In genomic region chr6:132060591-132060990, GRCh38 we compare ENCODE assay signal across 13 cellular contexts.
A peak's percentile ranks its signal among the peaks of the same experiment; 100 is the strongest.
DNase-seq lines count a peak whose midpoint lies in the region; ATAC-seq, FAIRE-seq and TF ChIP-seq lines count a peak whose summit lies in the region.
"Had no signal": no experiment of that assay in that cellular context is flagged by ENCODE, and none has a peak within 500 bp of the region (broad histone marks: within the 10 kb centered on the region; RNA-seq: fewer than 3 reads in every experiment).

No MANE protein-coding gene starts in this region.

- DNase-seq in HepG2 (ENCODE audit: low spot score) = peak; percentile 23
- DNase-seq in right lobe of liver = no peak
- peak; percentile 24 for DNase-seq in RWPE1 (ENCODE audit: low spot score)
- peak; percentile 46 for DNase-seq in fibroblast of gingiva (ENCODE audit: low read depth)
- DNase-seq in urothelium cell line (ENCODE audit: low spot score) = peak; percentile 32
- no peak for DNase-seq in iPS-NIHi7 (ENCODE audit: extremely low spot score)
- DNase-seq in D341Med (ENCODE audit: low spot score) = no peak
- DNase-seq: activated CD4-positive, alpha-beta T cell treated with anti-CD3 and anti-CD28 coated beads for 48 hours; activated effector memory CD4-positive, alpha-beta T cell treated with anti-CD3 and anti-CD28 coated beads, Interleukin-2, amount 50 U/mL, for 16 hours; NCI-H1436 treated with DMSO at 0.1 percent for 48 hours; testis had no signal

- TF ChIP-seq CTCF in HepG2 (CRISPR knock-in tag; IDR thresholded peaks at IDR 0.05) (no peak), right lobe of liver (IDR thresholded peaks at IDR 0.05) (no peak), RWPE1 (conservative IDR thresholded peaks at IDR 0.05; ENCODE audit: low read depth) (no peak)

- H3K4me2 ChIP-seq in HepG2 (ENCODE audit: low read depth, low read length) = no peak overlapping the region

- H3K79me2 ChIP-seq in HepG2 (ENCODE audit: insufficient read depth, low read length) = no peaks in the 10 kb centered on the region

- H3K27ac ChIP-seq in HepG2 (ENCODE audit: extremely low read length, insufficient read depth, low read length) (no peak overlapping the region), right lobe of liver (no peak overlapping the region), RWPE1 (no peak overlapping the region)

- BruUV-seq in HepG2 (replicated peaks; lab: Mats Ljungman, UMichigan) = no TSS peak

- no peak overlapping the region for H3K9ac ChIP-seq in HepG2 (ENCODE audit: insufficient read depth, low read depth, low read length)

- H4K20me1 ChIP-seq in HepG2 (ENCODE audit: insufficient read depth, low read length) = no peaks in the 10 kb centered on the region

- TF ChIP-seq POLR2A in HepG2 (IDR thresholded peaks at IDR 0.05; ENCODE audit: insufficient read depth in 1 of 2, low read depth in 2 of 2, low read length in 2 of 2) (no peak), right lobe of liver (IDR thresholded peaks at IDR 0.05) (no peak)

- in situ Hi-C loops in HepG2 (cut with HindIII; ENCODE audit: extremely low pct_ligation_motif_present, low pct_unique_long_range_greater_than_20kb) = no loop called here

- H3K36me3 ChIP-seq in HepG2 (replicated peaks in 1 of 2; ENCODE audit: control insufficient read depth in 1 of 2, insufficient read depth in 2 of 2, low read length in 2 of 2) (no peaks in the 10 kb centered on the region), right lobe of liver (no peaks in the 10 kb centered on the region)

- FAIRE-seq in HepG2 (lab: Jason Lieb, UNC) (no peak), urothelium cell line (lab: Jason Lieb, UNC) (no peak)
- FAIRE-seq: A204.1 had no signal

- CTCF ChIA-PET in HepG2 (lab: Yijun Ruan, JAX; ENCODE audit: low intra/inter-chr PET ratio, low total read pairs) (no interaction called here), RWPE1 (lab: Yijun Ruan, JAX) (no interaction called here)

- no peaks in the 10 kb centered on the region for H3K9me3 ChIP-seq in HepG2 (ENCODE audit: low read length)
- H3K9me3 ChIP-seq in right lobe of liver = no peaks in the 10 kb centered on the region
- H3K9me3 ChIP-seq: testis had no signal

- no peak for TF ChIP-seq RAD21 in HepG2 (CRISPR knock-in tag; IDR thresholded peaks at IDR 0.05)

- intact Hi-C loops in HepG2 (cut with micrococcal nuclease; ENCODE audit: unreplicated experiment) (loop anchor here (5.0 kb wide), 1 partner anchor 108 kb away; the partner anchor contains the start of gene CCN2), right lobe of liver (cut with DNase I) (no loop called here)

- WGBS in HepG2 (ENCODE audit: low lambda C conversion rate) = 30% methylated on average over 4 of the region's 4 CpGs
- 64% methylated on average over 4 of the region's 4 CpGs for WGBS in right lobe of liver (ENCODE audit: insufficient coverage, low coverage, low lambda C conversion rate, missing lambda C conversion rate)

- H2AFZ ChIP-seq in HepG2 (ENCODE audit: low read length) = no peak overlapping the region

- ATAC-seq in HepG2 (no peak; the same call in 2 of the 3 replicates), right lobe of liver (no peak), HG03039 (IDR thresholded peaks at IDR 0.05; ENCODE audit: unreplicated experiment) (no peak)

- POLR2A ChIA-PET in HepG2 (lab: Yijun Ruan, JAX) = interaction anchor here (1.5 kb wide), 1 partner anchor 109 kb away, joined by 4 read pairs; the partner anchor contains the start of gene CCN2
- POLR2A ChIA-PET in RWPE1 (lab: Yijun Ruan, JAX; ENCODE audit: low non-redundant PET) = no interaction called here

- H3K27me3 ChIP-seq in HepG2 (ENCODE audit: control insufficient read depth in 1 of 2, insufficient read depth in 2 of 2, low read length in 2 of 2) (no peaks in the 10 kb centered on the region; a peak in 1 of 5 replicates), right lobe of liver (no peaks in the 10 kb centered on the region)
- H3K27me3 ChIP-seq: testis had no signal

- H3K4me1 ChIP-seq in HepG2 (ENCODE audit: insufficient read depth, low read length) (peaks cover 20% of the 10 kb centered on the region), right lobe of liver (no peaks in the 10 kb centered on the region)

- no peak for TF ChIP-seq EP300 in HepG2 (IDR thresholded peaks at IDR 0.05; ENCODE audit: low read depth in 2 of 2, low read length in 2 of 2)
- no peak for TF ChIP-seq EP300 in HepG2 (CRISPR knock-in tag; IDR thresholded peaks at IDR 0.05; ENCODE audit: borderline replicate concordance)

- H3K4me3 ChIP-seq in HepG2 (replicated peaks in 1 of 3; ENCODE audit: insufficient read depth in 1 of 3, low read depth in 2 of 3, low read length in 3 of 3) = no peak overlapping the region
- no peak overlapping the region for H3K4me3 ChIP-seq in right lobe of liver
- H3K4me3 ChIP-seq: testis had no signal

TF ChIP-seq in HepG2, 621 proteins besides CTCF, POLR2A, EP300 and RAD21:
- 0 out of 2 replicates have a peak, but pooled peaks have one; percentile 15 for TF ChIP-seq HOMEZ (CRISPR knock-in tag; IDR thresholded peaks at IDR 0.05; ENCODE audit: low read depth)
- no peak for TF ChIP-seq ZC3H4 (CRISPR knock-in tag; IDR thresholded peaks at IDR 0.05; ENCODE audit: borderline replicate concordance)
- no peak for TF ChIP-seq ZNF276 (CRISPR knock-in tag; IDR thresholded peaks at IDR 0.05; ENCODE audit: low read depth)
TF ChIP-seq in HepG2: peak in this region for 1.

Comparison
In these comparisons a context has a peak if more than half of its experiments do, and no peak if none do; other contexts are left out.
1. DNase-seq: peak in HepG2 (single experiment), RWPE1 (single experiment), fibroblast of gingiva (single experiment) and urothelium cell line (single experiment); none in right lobe of liver (0 of 3), iPS-NIHi7 (single experiment) and D341Med (single experiment).